9 cellular contexts compared by ENCODE assay signal in genomic region chr10:59079386-59080226, GRCh38.
DNase-seq lines count a peak whose midpoint lies in the region; ATAC-seq, FAIRE-seq and TF ChIP-seq lines count a peak whose summit lies in the region.
"Had no signal": no experiment of that assay in that cellular context is flagged by ENCODE, and none has a peak within 500 bp of the region (broad histone marks: within the 10 kb centered on the region; RNA-seq: fewer than 3 reads in every experiment).

No MANE protein-coding gene starts in this region.

- no peaks in the 10 kb centered on the region for H3K36me3 Mint-ChIP-seq in natural killer cell treated with Interleukin-12 subunit alpha and Interleukin-12 subunit beta and Interleukin-15 and Interleukin-18, amount 100 ng/mL, for 72 hours
- no peaks in the 10 kb centered on the region for H3K36me3 Mint-ChIP-seq in mesothelial cell of epicardium

- no peaks in the 10 kb centered on the region for H3K27me3 ChIP-seq in stomach

- no peaks in the 10 kb centered on the region for H3K27me3 Mint-ChIP-seq in natural killer cell treated with Interleukin-12 subunit alpha and Interleukin-12 subunit beta and Interleukin-15 and Interleukin-18, amount 100 ng/mL, for 72 hours
- peaks cover 5% of the 10 kb centered on the region for H3K27me3 Mint-ChIP-seq in mesothelial cell of epicardium (ENCODE audit: low read depth)

- DNase-seq in H54 (ENCODE audit: insufficient read length, low spot score) (peak; percentile 2), amniotic epithelial cell (ENCODE audit: low read depth) (peak; percentile 37), Right ventricle myocardium superior (no peak), stomach (no peak), erythroblast (lab: John Stamatoyannopoulos, UW) (no peak), mesothelial cell of epicardium (ENCODE audit: low spot score in 2 of 2, unreplicated experiment in 2 of 2) (no peak)
- DNase-seq in natural killer cell treated with Interleukin-12 subunit alpha and Interleukin-12 subunit beta and Interleukin-15 and Interleukin-18, amount 100 ng/mL, for 72 hours (ENCODE audit: low spot score) = no peak
- DNase-seq: NCI-H510A treated with DMSO at 0.1 percent for 48 hours had no signal

- ATAC-seq in Right ventricle myocardium superior (ENCODE audit: poor library complexity) (peak; percentile 80), HG03095 (IDR thresholded peaks at IDR 0.05; ENCODE audit: unreplicated experiment) (no peak)
- ATAC-seq in natural killer cell treated with Interleukin-12 subunit alpha and Interleukin-12 subunit beta and Interleukin-15 and Interleukin-18, amount 100 ng/mL, for 72 hours = no peak

- no peak for TF ChIP-seq EP300 in stomach (IDR thresholded peaks at IDR 0.05)

- peaks cover 3% of the 10 kb centered on the region for H3K9me3 Mint-ChIP-seq in natural killer cell treated with Interleukin-12 subunit alpha and Interleukin-12 subunit beta and Interleukin-15 and Interleukin-18, amount 100 ng/mL, for 72 hours
- no peaks in the 10 kb centered on the region for H3K9me3 Mint-ChIP-seq in mesothelial cell of epicardium

- H3K4me1 ChIP-seq in stomach = peaks cover 7 to 32% (median 23%) of the 10 kb centered on the region in 4 donors

- TF ChIP-seq CTCF in stomach (IDR thresholded peaks at IDR 0.05) (no peak), mesothelial cell of epicardium (IDR thresholded peaks at IDR 0.05; ENCODE audit: unreplicated experiment) (no peak)

- H3K36me3 ChIP-seq in stomach = no peaks in the 10 kb centered on the region

- H3K4me3 ChIP-seq in stomach = no peak overlapping the region

- no peaks in the 10 kb centered on the region for H3K4me1 Mint-ChIP-seq in natural killer cell treated with Interleukin-12 subunit alpha and Interleukin-12 subunit beta and Interleukin-15 and Interleukin-18, amount 100 ng/mL, for 72 hours (ENCODE audit: low read depth in 2 of 2)
- peaks cover 2% of the 10 kb centered on the region for H3K4me1 Mint-ChIP-seq in mesothelial cell of epicardium

- intact Hi-C loops in Right ventricle myocardium superior (cut with DNase I) (no loop called here), stomach (cut with DNase I; ENCODE audit: low total_unique reads) (no loop called here)

- no peaks in the 10 kb centered on the region for H3K9me3 ChIP-seq in stomach

- H3K27ac ChIP-seq in stomach = peak overlapping the region in 4 of 5 donors; percentile 10 to 57 (median 43)

- H3K27ac Mint-ChIP-seq in natural killer cell treated with Interleukin-12 subunit alpha and Interleukin-12 subunit beta and Interleukin-15 and Interleukin-18, amount 100 ng/mL, for 72 hours = no peak overlapping the region
- H3K27ac Mint-ChIP-seq in mesothelial cell of epicardium = no peak overlapping the region

- no peak for TF ChIP-seq POLR2A in H54 (IDR thresholded peaks at IDR 0.05; ENCODE audit: low read depth, low read length)
- TF ChIP-seq POLR2A in stomach (IDR thresholded peaks at IDR 0.05) = no peak
- no peak for TF ChIP-seq POLR2A in erythroblast (IDR thresholded peaks at IDR 0.05; ENCODE audit: low read length)

- FAIRE-seq in H54 (lab: Jason Lieb, UNC) = peak; percentile 70

- WGBS in stomach, 5 donors = 10 to 28% (median 22%) methylated on average over 4 of the region's 4 CpGs

- H3K4me3 Mint-ChIP-seq in natural killer cell treated with Interleukin-12 subunit alpha and Interleukin-12 subunit beta and Interleukin-15 and Interleukin-18, amount 100 ng/mL, for 72 hours = no peak overlapping the region
- H3K4me3 Mint-ChIP-seq in mesothelial cell of epicardium = no peak overlapping the region

Comparison
In these comparisons a context has a peak if more than half of its experiments do, and no peak if none do; other contexts are left out.
1. DNase-seq: peak in H54 (single experiment) and amniotic epithelial cell (single experiment); none in Right ventricle myocardium superior (single experiment), stomach (single experiment), natural killer cell treated with Interleukin-12 subunit alpha and Interleukin-12 subunit beta and Interleukin-15 and Interleukin-18, amount 100 ng/mL, for 72 hours (single experiment), erythroblast (0 of 2) and mesothelial cell of epicardium (0 of 2).